In the genomic region with DNA sequence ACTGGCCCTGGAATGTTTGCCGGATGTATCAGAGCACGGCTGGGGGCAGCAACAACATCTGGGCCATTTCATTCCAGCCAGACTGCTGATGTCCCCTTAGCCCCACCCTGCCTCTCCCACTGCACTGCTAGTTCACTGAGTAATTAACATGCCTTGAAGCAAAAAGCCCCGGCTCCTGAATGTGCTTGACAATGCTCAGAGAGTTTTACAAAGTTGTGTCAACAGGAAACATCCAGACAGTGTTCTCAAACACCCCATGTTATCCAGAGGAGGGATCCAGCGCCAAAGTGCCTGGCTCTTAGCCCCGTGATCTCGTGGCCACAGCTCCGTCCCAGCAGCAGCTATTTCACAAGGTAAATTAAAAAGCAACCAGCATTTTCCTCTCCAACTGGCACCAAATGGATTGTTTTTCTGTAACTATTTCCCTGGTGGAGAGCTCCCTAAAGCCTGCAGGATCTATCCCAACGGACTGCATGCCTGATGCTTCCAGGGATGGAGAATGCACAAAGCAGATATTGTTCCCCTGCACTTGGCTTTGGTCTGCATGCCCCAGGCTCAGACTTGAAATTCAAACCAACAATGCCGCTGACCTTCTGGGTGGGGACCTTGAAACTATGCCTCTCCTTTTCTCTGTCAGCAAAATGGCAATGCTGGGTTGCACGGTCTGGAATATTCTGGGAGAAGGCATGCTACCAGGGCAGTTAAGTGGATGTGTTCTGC, we compare ENCODE assay signal across 11 cellular contexts.
A peak's percentile ranks its signal among the peaks of the same experiment; 100 is the strongest.
DNase-seq lines count a peak whose midpoint lies in the region; ATAC-seq and TF ChIP-seq lines count a peak whose summit lies in the region.
"Had no signal": no experiment of that assay in that cellular context is flagged by ENCODE, and none has a peak within 500 bp of the region (broad histone marks: within the 10 kb centered on the region; RNA-seq: fewer than 3 reads in every experiment).

No MANE protein-coding gene starts in this region.

- no peaks in the 10 kb centered on the region for H3K9me3 ChIP-seq in sigmoid colon

- peak overlapping the region; percentile 85 for H2AFZ ChIP-seq in GM23338

- H3K9me3 Mint-ChIP-seq in GM23338, result no peaks in the 10 kb centered on the region; the same call in 2 of the 3 replicates
- H3K9me3 Mint-ChIP-seq: activated naive CD8-positive, alpha-beta T cell treated with anti-CD3 and anti-CD28 coated beads, Interleukin-2, amount 10 ng/mL, durations not matched to agents 7 days and 5 days had no signal

- no peaks in the 10 kb centered on the region for H3K27me3 Mint-ChIP-seq in GM23338 (ENCODE audit: insufficient read depth, low read depth, poor library complexity)

- no peaks in the 10 kb centered on the region for H3K9me2 ChIP-seq in GM23338 (ENCODE audit: insufficient read depth)

- no peak overlapping the region for H3K4me2 ChIP-seq in GM23338

- TF ChIP-seq EP300 in sigmoid colon (IDR thresholded peaks at IDR 0.05), result no peak

- H3K4me3 ChIP-seq in GM23338 (no peak overlapping the region), brain microvascular endothelial cell (ENCODE audit: low read depth, low read length) (no peak overlapping the region), sigmoid colon (no peak overlapping the region)

- H3F3A ChIP-seq in GM23338 (replicated peaks; ENCODE audit: low read depth), result no peaks in the 10 kb centered on the region

- no peaks in the 10 kb centered on the region for H4K20me1 ChIP-seq in GM23338 (replicated peaks; ENCODE audit: insufficient read depth)

- H3K27ac ChIP-seq in GM23338 (ENCODE audit: low read depth) (no peak overlapping the region), brain microvascular endothelial cell (no peak overlapping the region), sigmoid colon (peak overlapping the region; percentile 34 to 53 (median 39))

- H3K36me3 ChIP-seq in GM23338 (ENCODE audit: insufficient read depth), result no peaks in the 10 kb centered on the region
- no peaks in the 10 kb centered on the region for H3K36me3 ChIP-seq in brain microvascular endothelial cell (replicated peaks)
- no peaks in the 10 kb centered on the region for H3K36me3 ChIP-seq in sigmoid colon

- TF ChIP-seq POLR2A in sigmoid colon (IDR thresholded peaks at IDR 0.05), result no peak

- no peaks in the 10 kb centered on the region for H3K36me3 Mint-ChIP-seq in GM23338 (ENCODE audit: low read depth)
- H3K36me3 Mint-ChIP-seq: activated naive CD8-positive, alpha-beta T cell treated with anti-CD3 and anti-CD28 coated beads, Interleukin-2, amount 10 ng/mL, durations not matched to agents 7 days and 5 days had no signal

- WGBS in sigmoid colon, 2 donors, result 16 to 51% methylated on average over 10 of the region's 10 CpGs

- DNase-seq in GM23338 (ENCODE audit: low spot score) (peak; percentile 8), brain microvascular endothelial cell (peak; percentile 71), hepatic stellate cell (ENCODE audit: low spot score) (peak; percentile 71), sigmoid colon (peak; percentile 94), T-helper 9 cell (no peak)
- DNase-seq: activated naive CD8-positive, alpha-beta T cell treated with anti-CD3 and anti-CD28 coated beads, Interleukin-2, amount 10 ng/mL, durations not matched to agents 7 days and 5 days; DMS79 treated with DMSO at 0.1 percent for 48 hours; T-helper 17 cell had no signal

- ATAC-seq in GM23338 (no peak), HG03520 (IDR thresholded peaks at IDR 0.05; ENCODE audit: unreplicated experiment) (no peak), GM21825 (IDR thresholded peaks at IDR 0.05; ENCODE audit: unreplicated experiment) (no peak), GM18907 (IDR thresholded peaks at IDR 0.05; ENCODE audit: unreplicated experiment) (no peak)
- ATAC-seq: T-helper 17 cell had no signal

- no peak overlapping the region for H3K4me3 Mint-ChIP-seq in GM23338
- H3K4me3 Mint-ChIP-seq: activated naive CD8-positive, alpha-beta T cell treated with anti-CD3 and anti-CD28 coated beads, Interleukin-2, amount 10 ng/mL, durations not matched to agents 7 days and 5 days; T-helper 17 cell had no signal

- no peak for TF ChIP-seq CTCF in GM23338 (conservative IDR thresholded peaks at IDR 0.05; ENCODE audit: low read depth in 2 of 2)
- TF ChIP-seq CTCF in brain microvascular endothelial cell (IDR thresholded peaks at IDR 0.05; ENCODE audit: low read depth, low read length, missing control alignments), result no peak
- no peak for TF ChIP-seq CTCF in sigmoid colon (IDR thresholded peaks at IDR 0.05)

- H3K4me1 Mint-ChIP-seq in GM23338, result peaks cover 2% of the 10 kb centered on the region; the same call in 1 of the 3 replicates
- H3K4me1 Mint-ChIP-seq: activated naive CD8-positive, alpha-beta T cell treated with anti-CD3 and anti-CD28 coated beads, Interleukin-2, amount 10 ng/mL, durations not matched to agents 7 days and 5 days; T-helper 17 cell had no signal

- no peaks in the 10 kb centered on the region for H3K79me2 ChIP-seq in GM23338 (replicated peaks; ENCODE audit: insufficient read depth)

- intact Hi-C loops in sigmoid colon (cut with DNase I), result no loop called here

- no peaks in the 10 kb centered on the region for H3K4me1 ChIP-seq in GM23338 (ENCODE audit: insufficient read depth)
- H3K4me1 ChIP-seq in sigmoid colon, result peaks cover 0 to 35% (median 24%) of the 10 kb centered on the region in 4 donors

- H3K27me3 ChIP-seq in GM23338 (ENCODE audit: insufficient read depth), result no peaks in the 10 kb centered on the region
- H3K27me3 ChIP-seq in brain microvascular endothelial cell (replicated peaks), result no peaks in the 10 kb centered on the region
- H3K27me3 ChIP-seq in sigmoid colon, result no peaks in the 10 kb centered on the region

- no peak overlapping the region for H3K27ac Mint-ChIP-seq in GM23338
- H3K27ac Mint-ChIP-seq: activated naive CD8-positive, alpha-beta T cell treated with anti-CD3 and anti-CD28 coated beads, Interleukin-2, amount 10 ng/mL, durations not matched to agents 7 days and 5 days; T-helper 17 cell had no signal

- in situ Hi-C loops in brain microvascular endothelial cell (cut with HindIII; ENCODE audit: low pct_ligation_motif_present, low sequenced_read_pairs), result no loop called here

TF ChIP-seq in GM23338, 12 proteins besides CTCF, POLR2A, EP300 and RAD21 (continues in another document):
- TF ChIP-seq, protein P1, sequence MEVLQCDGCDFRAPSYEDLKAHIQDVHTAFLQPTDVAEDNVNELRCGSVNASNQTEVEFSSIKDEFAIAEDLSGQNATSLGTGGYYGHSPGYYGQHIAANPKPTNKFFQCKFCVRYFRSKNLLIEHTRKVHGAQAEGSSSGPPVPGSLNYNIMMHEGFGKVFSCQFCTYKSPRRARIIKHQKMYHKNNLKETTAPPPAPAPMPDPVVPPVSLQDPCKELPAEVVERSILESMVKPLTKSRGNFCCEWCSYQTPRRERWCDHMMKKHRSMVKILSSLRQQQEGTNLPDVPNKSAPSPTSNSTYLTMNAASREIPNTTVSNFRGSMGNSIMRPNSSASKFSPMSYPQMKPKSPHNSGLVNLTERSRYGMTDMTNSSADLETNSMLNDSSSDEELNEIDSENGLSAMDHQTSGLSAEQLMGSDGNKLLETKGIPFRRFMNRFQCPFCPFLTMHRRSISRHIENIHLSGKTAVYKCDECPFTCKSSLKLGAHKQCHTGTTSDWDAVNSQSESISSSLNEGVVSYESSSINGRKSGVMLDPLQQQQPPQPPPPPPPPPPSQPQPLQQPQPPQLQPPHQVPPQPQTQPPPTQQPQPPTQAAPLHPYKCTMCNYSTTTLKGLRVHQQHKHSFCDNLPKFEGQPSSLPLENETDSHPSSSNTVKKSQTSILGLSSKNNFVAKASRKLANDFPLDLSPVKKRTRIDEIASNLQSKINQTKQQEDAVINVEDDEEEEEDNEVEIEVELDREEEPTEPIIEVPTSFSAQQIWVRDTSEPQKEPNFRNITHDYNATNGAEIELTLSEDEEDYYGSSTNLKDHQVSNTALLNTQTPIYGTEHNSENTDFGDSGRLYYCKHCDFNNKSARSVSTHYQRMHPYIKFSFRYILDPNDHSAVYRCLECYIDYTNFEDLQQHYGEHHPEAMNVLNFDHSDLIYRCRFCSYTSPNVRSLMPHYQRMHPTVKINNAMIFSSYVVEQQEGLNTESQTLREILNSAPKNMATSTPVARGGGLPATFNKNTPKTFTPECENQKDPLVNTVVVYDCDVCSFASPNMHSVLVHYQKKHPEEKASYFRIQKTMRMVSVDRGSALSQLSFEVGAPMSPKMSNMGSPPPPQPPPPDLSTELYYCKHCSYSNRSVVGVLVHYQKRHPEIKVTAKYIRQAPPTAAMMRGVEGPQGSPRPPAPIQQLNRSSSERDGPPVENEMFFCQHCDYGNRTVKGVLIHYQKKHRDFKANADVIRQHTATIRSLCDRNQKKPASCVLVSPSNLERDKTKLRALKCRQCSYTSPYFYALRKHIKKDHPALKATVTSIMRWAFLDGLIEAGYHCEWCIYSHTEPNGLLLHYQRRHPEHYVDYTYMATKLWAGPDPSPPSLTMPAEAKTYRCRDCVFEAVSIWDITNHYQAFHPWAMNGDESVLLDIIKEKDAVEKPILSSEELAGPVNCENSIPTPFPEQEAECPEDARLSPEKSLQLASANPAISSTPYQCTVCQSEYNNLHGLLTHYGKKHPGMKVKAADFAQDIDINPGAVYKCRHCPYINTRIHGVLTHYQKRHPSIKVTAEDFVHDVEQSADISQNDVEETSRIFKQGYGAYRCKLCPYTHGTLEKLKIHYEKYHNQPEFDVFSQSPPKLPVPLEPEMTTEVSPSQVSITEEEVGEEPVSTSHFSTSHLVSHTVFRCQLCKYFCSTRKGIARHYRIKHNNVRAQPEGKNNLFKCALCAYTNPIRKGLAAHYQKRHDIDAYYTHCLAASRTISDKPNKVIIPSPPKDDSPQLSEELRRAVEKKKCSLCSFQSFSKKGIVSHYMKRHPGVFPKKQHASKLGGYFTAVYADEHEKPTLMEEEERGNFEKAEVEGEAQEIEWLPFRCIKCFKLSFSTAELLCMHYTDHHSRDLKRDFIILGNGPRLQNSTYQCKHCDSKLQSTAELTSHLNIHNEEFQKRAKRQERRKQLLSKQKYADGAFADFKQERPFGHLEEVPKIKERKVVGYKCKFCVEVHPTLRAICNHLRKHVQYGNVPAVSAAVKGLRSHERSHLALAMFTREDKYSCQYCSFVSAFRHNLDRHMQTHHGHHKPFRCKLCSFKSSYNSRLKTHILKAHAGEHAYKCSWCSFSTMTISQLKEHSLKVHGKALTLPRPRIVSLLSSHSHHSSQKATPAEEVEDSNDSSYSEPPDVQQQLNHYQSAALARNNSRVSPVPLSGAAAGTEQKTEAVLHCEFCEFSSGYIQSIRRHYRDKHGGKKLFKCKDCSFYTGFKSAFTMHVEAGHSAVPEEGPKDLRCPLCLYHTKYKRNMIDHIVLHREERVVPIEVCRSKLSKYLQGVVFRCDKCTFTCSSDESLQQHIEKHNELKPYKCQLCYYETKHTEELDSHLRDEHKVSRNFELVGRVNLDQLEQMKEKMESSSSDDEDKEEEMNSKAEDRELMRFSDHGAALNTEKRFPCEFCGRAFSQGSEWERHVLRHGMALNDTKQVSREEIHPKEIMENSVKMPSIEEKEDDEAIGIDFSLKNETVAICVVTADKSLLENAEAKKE (CRISPR knock-in tag; IDR thresholded peaks at IDR 0.05), result no peak
- TF ChIP-seq ZNF114 (CRISPR knock-in tag; IDR thresholded peaks at IDR 0.05), result no peak
- no peak for TF ChIP-seq NANOG (IDR thresholded peaks at IDR 0.05; ENCODE audit: borderline replicate concordance)
- no peak for TF ChIP-seq POLR2AphosphoS5 (IDR thresholded peaks at IDR 0.05; ENCODE audit: low read depth)
- no peak for TF ChIP-seq CREB1 (CRISPR knock-in tag; IDR thresholded peaks at IDR 0.05; ENCODE audit: low read depth)

Comparison
In these comparisons a context has a peak if more than half of its experiments do, and no peak if none do; other contexts are left out.
1. H3K27ac ChIP-seq: peak in sigmoid colon (4 of 4); none in GM23338 (single experiment) and brain microvascular endothelial cell (single experiment).